In genomic region chr3:175861916-175862315, GRCh38 we compare ENCODE assay signal across 17 cellular contexts.
A peak's percentile ranks its signal among the peaks of the same experiment; 100 is the strongest.
DNase-seq lines count a peak whose midpoint lies in the region; ATAC-seq and TF ChIP-seq lines count a peak whose summit lies in the region.
"Had no signal": no experiment of that assay in that cellular context is flagged by ENCODE, and none has a peak within 500 bp of the region (broad histone marks: within the 10 kb centered on the region; RNA-seq: fewer than 3 reads in every experiment).

No MANE protein-coding gene starts in this region.

- TF ChIP-seq CTCF in AG10803 (conservative IDR thresholded peaks at IDR 0.05; ENCODE audit: low read length) (no peak), endothelial cell (IDR thresholded peaks at IDR 0.05; ENCODE audit: unreplicated experiment) (no peak), esophagus squamous epithelium (IDR thresholded peaks at IDR 0.05) (no peak)

- no peak overlapping the region for H3K27ac ChIP-seq in esophagus squamous epithelium
- H3K27ac ChIP-seq: 22Rv1, GM23248 had no signal

- no peaks in the 10 kb centered on the region for H3K27me3 ChIP-seq in esophagus squamous epithelium

- 73 to 82% methylated on average over 4 of the region's 4 CpGs for WGBS in esophagus squamous epithelium, 2 donors

- no peak overlapping the region for H3K4me3 ChIP-seq in AG10803 (ENCODE audit: low read length)
- H3K4me3 ChIP-seq in esophagus squamous epithelium = no peak overlapping the region
- H3K4me3 ChIP-seq: GM23248 had no signal

- no peak overlapping the region for H3K4me3 Mint-ChIP-seq in endothelial cell (ENCODE audit: unreplicated experiment)
- H3K4me3 Mint-ChIP-seq: CD4-positive, alpha-beta memory T cell had no signal

- H3K27me3 Mint-ChIP-seq in endothelial cell (ENCODE audit: unreplicated experiment) = no peaks in the 10 kb centered on the region
- H3K27me3 Mint-ChIP-seq: CD4-positive, alpha-beta memory T cell had no signal

- H3K27ac Mint-ChIP-seq in endothelial cell (ENCODE audit: unreplicated experiment) = no peak overlapping the region
- H3K27ac Mint-ChIP-seq: CD4-positive, alpha-beta memory T cell had no signal

- no peaks in the 10 kb centered on the region for H3K4me1 Mint-ChIP-seq in endothelial cell (ENCODE audit: unreplicated experiment)
- H3K4me1 Mint-ChIP-seq: CD4-positive, alpha-beta memory T cell had no signal

- DNase-seq in AG10803 (ENCODE audit: low read depth) (peak; percentile 2), SK-MEL-5 (ENCODE audit: low read depth, low spot score) (peak; percentile 83), fibroblast of peridontal ligament (ENCODE audit: extremely low read depth) (peak; percentile 80), foreskin melanocyte (peak; percentile 84), endothelial cell (ENCODE audit: low spot score) (no peak), esophagus squamous epithelium (lab: John Stamatoyannopoulos, UW) (no peak), AML-193 (lab: John Stamatoyannopoulos, UW) (no peak)
- DNase-seq: C1 segment of cervical spinal cord; Caco-2; CD4-positive, alpha-beta memory T cell; DMS153; DND-41; GM23248; H7; HCEC 1CT had no signal

- intact Hi-C loops in esophagus squamous epithelium (cut with DNase I) = no loop called here

- no peaks in the 10 kb centered on the region for H3K4me1 ChIP-seq in esophagus squamous epithelium
- H3K4me1 ChIP-seq: Caco-2 had no signal

- no peaks in the 10 kb centered on the region for H3K36me3 ChIP-seq in esophagus squamous epithelium

- ATAC-seq in GM18868 (IDR thresholded peaks at IDR 0.05; ENCODE audit: unreplicated experiment) = no peak

- H3K9me3 ChIP-seq in esophagus squamous epithelium = no peaks in the 10 kb centered on the region
- H3K9me3 ChIP-seq: Caco-2 had no signal

- H3K9me3 Mint-ChIP-seq in endothelial cell (ENCODE audit: unreplicated experiment) = no peaks in the 10 kb centered on the region

- in situ Hi-C loops in SK-MEL-5 (cut with HindIII; ENCODE audit: low pct_unique_long_range_greater_than_20kb, low sequenced_read_pairs) = no loop called here

- TF ChIP-seq POLR2A in esophagus squamous epithelium (IDR thresholded peaks at IDR 0.05) = no peak

- no peaks in the 10 kb centered on the region for H3K36me3 Mint-ChIP-seq in endothelial cell (ENCODE audit: low read depth, unreplicated experiment)
- H3K36me3 Mint-ChIP-seq: CD4-positive, alpha-beta memory T cell had no signal

Comparison
In these comparisons a context has a peak if more than half of its experiments do, and no peak if none do; other contexts are left out.
1. DNase-seq: peak in AG10803 (single experiment), SK-MEL-5 (single experiment), fibroblast of peridontal ligament (single experiment) and foreskin melanocyte (single experiment); none in endothelial cell (single experiment), esophagus squamous epithelium (single experiment) and AML-193 (0 of 2).